Comparison of ENCODE assay signal across 23 cellular contexts in genomic region chr3:24420224-24420623, GRCh38.
"Had no signal": no experiment of that assay in that cellular context is flagged by ENCODE, and none has a peak within 500 bp of the region (broad histone marks: within the 10 kb centered on the region; RNA-seq: fewer than 3 reads in every experiment).

No MANE protein-coding gene starts in this region.

- H3K27ac ChIP-seq: breast epithelium, neural progenitor cell, skin epidermis, suprapubic skin, transverse colon had no signal

- H3K4me3 ChIP-seq: breast epithelium, neural progenitor cell, skin epidermis, suprapubic skin, transverse colon had no signal

- H3K4me1 ChIP-seq: breast epithelium, neural progenitor cell had no signal

- H3K27me3 ChIP-seq: breast epithelium, neural progenitor cell, suprapubic skin, transverse colon had no signal

- ATAC-seq: activated CD4-positive, CD25-positive, alpha-beta regulatory T cell treated with anti-CD3 and anti-CD28 coated beads, Interleukin-2, amount 50 U/mL, for 24 hours; activated T-cell treated with anti-CD3 and anti-CD28 coated beads, Interleukin-2, amount 50 U/mL, for 72 hours had no signal

- DNase-seq: activated CD4-positive, alpha-beta T cell treated with anti-CD3 and anti-CD28 coated beads, Interleukin-2, amount 50 U/mL, for 1 hour; activated CD8-positive, alpha-beta memory T cell treated with anti-CD3 and anti-CD28 coated beads for 24 hours; activated CD8-positive, alpha-beta memory T cell treated with anti-CD3 and anti-CD28 coated beads, Interleukin-2, amount 50 U/mL, for 48 hours; activated effector memory CD4-positive, alpha-beta T cell treated with anti-CD3 and anti-CD28 coated beads, Interleukin-2, amount 50 U/mL, for 16 hours; activated naive CD4-positive, alpha-beta T cell treated with anti-CD3 and anti-CD28 coated beads, Interleukin-2, amount 50 U/mL, for 16 hours; activated T-cell treated with anti-CD3 and anti-CD28 coated beads, Interleukin-2, amount 50 U/mL, for 72 hours; cerebellar nuclear complex; cortex of kidney; erythroblast; foreskin melanocyte; glutamatergic neuron; naive B cell; stimulated activated CD4-positive, alpha-beta T cell treated with anti-CD3 and anti-CD28 coated beads, Interleukin-15, amount 100 ng/mL, for 24 hours; stimulated activated CD4-positive, alpha-beta T cell treated with anti-CD3 and anti-CD28 coated beads, Interleukin-2, amount 100 ng/mL, for 48 hours; T1000; transverse colon had no signal

- FAIRE-seq: astrocyte, endometrium had no signal

- H3K9me3 ChIP-seq: breast epithelium, suprapubic skin, transverse colon had no signal

- H3K36me3 ChIP-seq: breast epithelium, neural progenitor cell, suprapubic skin, transverse colon had no signal

- H2AFZ ChIP-seq: neural progenitor cell had no signal

- H3K9ac ChIP-seq: neural progenitor cell had no signal

- H3K4me2 ChIP-seq: neural progenitor cell had no signal
